Comparison of ENCODE assay signal across 16 cellular contexts in the genomic region with DNA sequence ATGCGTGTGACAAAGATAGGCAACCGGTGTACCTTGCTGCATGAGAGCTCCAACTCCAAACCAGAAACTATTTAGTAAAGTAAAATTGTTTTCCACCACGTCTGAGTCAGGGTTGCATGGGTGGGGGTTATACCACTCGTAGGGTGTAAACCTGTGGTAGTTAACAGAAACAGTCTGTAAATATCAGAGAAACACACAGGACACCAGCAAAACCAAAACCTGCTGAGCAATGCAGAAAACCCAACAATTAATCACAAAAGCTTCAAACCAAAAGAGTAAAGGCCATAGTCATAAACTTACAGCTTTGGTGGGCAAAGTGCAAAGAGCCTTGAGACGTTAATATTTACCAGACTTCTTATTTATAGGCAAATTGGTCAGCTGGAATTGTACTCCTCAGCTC.
"Had no signal": no experiment of that assay in that cellular context is flagged by ENCODE, and none has a peak within 500 bp of the region (broad histone marks: within the 10 kb centered on the region; RNA-seq: fewer than 3 reads in every experiment).

No MANE protein-coding gene starts in this region.

- H3K4me1 Mint-ChIP-seq: naive B cell; nephron progenitor cell; stimulated activated memory B cell treated with anti-CD40 and anti-IgM and Interleukin-4, amounts not matched to agents 10 μg/mL and 1 μg/mL and 100 μg/mL, for 72 hours had no signal

- H3K27me3 Mint-ChIP-seq: dendritic cell treated with granulocyte-macrophage colony-stimulating factor and Interleukin-4, amounts not matched to agents 40 ng/mL and 50 ng/mL, for 4 days; naive B cell; stimulated activated memory B cell treated with anti-CD40 and anti-IgM and Interleukin-4, amounts not matched to agents 10 μg/mL and 1 μg/mL and 100 μg/mL, for 72 hours; stimulated activated naive CD8-positive, alpha-beta T cell treated with anti-CD3 and anti-CD28 coated beads, Interleukin-15, Interleukin-2, amounts not matched to agents 100 ng/mL and 50 ng/mL, for 24 hours had no signal

- H3K27ac ChIP-seq: foreskin keratinocyte, right atrium auricular region, testis, tibial nerve, upper lobe of right lung had no signal

- H3K36me3 Mint-ChIP-seq: naive B cell had no signal

- FAIRE-seq: colon had no signal

- ATAC-seq: foreskin keratinocyte; stimulated activated memory B cell treated with anti-CD40 and anti-IgM and Interleukin-4, amounts not matched to agents 10 μg/mL and 1 μg/mL and 100 μg/mL, for 72 hours; upper lobe of right lung had no signal

- H3K27ac Mint-ChIP-seq: dendritic cell treated with granulocyte-macrophage colony-stimulating factor and Interleukin-4, amounts not matched to agents 40 ng/mL and 50 ng/mL, for 4 days; naive B cell; nephron progenitor cell; stimulated activated memory B cell treated with anti-CD40 and anti-IgM and Interleukin-4, amounts not matched to agents 10 μg/mL and 1 μg/mL and 100 μg/mL, for 72 hours; stimulated activated naive CD8-positive, alpha-beta T cell treated with anti-CD3 and anti-CD28 coated beads, Interleukin-15, Interleukin-2, amounts not matched to agents 100 ng/mL and 50 ng/mL, for 24 hours had no signal

- H3K4me3 Mint-ChIP-seq: dendritic cell treated with granulocyte-macrophage colony-stimulating factor and Interleukin-4, amounts not matched to agents 40 ng/mL and 50 ng/mL, for 4 days; naive B cell; nephron progenitor cell; stimulated activated memory B cell treated with anti-CD40 and anti-IgM and Interleukin-4, amounts not matched to agents 10 μg/mL and 1 μg/mL and 100 μg/mL, for 72 hours; stimulated activated naive CD8-positive, alpha-beta T cell treated with anti-CD3 and anti-CD28 coated beads, Interleukin-15, Interleukin-2, amounts not matched to agents 100 ng/mL and 50 ng/mL, for 24 hours had no signal

- DNase-seq: erythroblast; foreskin keratinocyte; mesendoderm; naive B cell; nephron progenitor cell; posterior cingulate gyrus; stimulated activated CD4-positive, alpha-beta T cell treated with anti-CD3 and anti-CD28 coated beads, Interleukin-4, amount 100 ng/mL, for 1 hour; stimulated activated CD8-positive, alpha-beta memory T cell treated with anti-CD3 and anti-CD28 coated beads, Interleukin-4, amount 100 ng/mL, for 48 hours; testis; upper lobe of right lung had no signal

- H3K9me3 ChIP-seq: right atrium auricular region, testis, tibial nerve, upper lobe of right lung had no signal

- H3K4me1 ChIP-seq: foreskin keratinocyte, right atrium auricular region, testis, upper lobe of right lung had no signal

- H3K9me3 Mint-ChIP-seq: dendritic cell treated with granulocyte-macrophage colony-stimulating factor and Interleukin-4, amounts not matched to agents 40 ng/mL and 50 ng/mL, for 4 days; naive B cell; nephron progenitor cell; stimulated activated memory B cell treated with anti-CD40 and anti-IgM and Interleukin-4, amounts not matched to agents 10 μg/mL and 1 μg/mL and 100 μg/mL, for 72 hours; stimulated activated naive CD8-positive, alpha-beta T cell treated with anti-CD3 and anti-CD28 coated beads, Interleukin-15, Interleukin-2, amounts not matched to agents 100 ng/mL and 50 ng/mL, for 24 hours had no signal

- H3K27me3 ChIP-seq: foreskin keratinocyte, right atrium auricular region, testis, tibial nerve, upper lobe of right lung had no signal

- H3K4me3 ChIP-seq: right atrium auricular region, testis, tibial nerve, upper lobe of right lung had no signal

- H3K36me3 ChIP-seq: right atrium auricular region, tibial nerve, upper lobe of right lung had no signal
